1 cellular context compared by ENCODE assay signal in genomic region chr6:28443112-28443773, GRCh38.
TF ChIP-seq lines count a peak whose summit lies in the region.

Gene ZSCAN23 (minus strand): TSS chr6:28443491. CDS start chr6:28436266, 7,225 bp downstream.

TF ChIP-seq in SK-N-SH, 30 proteins besides CTCF, POLR2A, EP300 and RAD21 (continued from another document):
- no peak for TF ChIP-seq REST (IDR thresholded peaks at IDR 0.05; ENCODE audit: low read depth, low read length)
- TF ChIP-seq ELF1 (IDR thresholded peaks at IDR 0.05): peak; percentile 54; the same call in 1 of the 2 replicates
- no peak for TF ChIP-seq TEAD4 (IDR thresholded peaks at IDR 0.05; ENCODE audit: borderline replicate concordance, insufficient read depth)
- TF ChIP-seq TCF12 (IDR thresholded peaks at IDR 0.05): 0 out of 2 replicates have a peak, but pooled peaks have one; percentile 9
- TF ChIP-seq FOSL2 (IDR thresholded peaks at IDR 0.05; ENCODE audit: borderline replicate concordance, low read depth): peak; percentile 23; the same call in 1 of the 2 replicates
- TF ChIP-seq FOXM1 (IDR thresholded peaks at IDR 0.05; ENCODE audit: low read depth): no peak
- peak; percentile 47 for TF ChIP-seq GATA2 (CRISPR knock-in tag; IDR thresholded peaks at IDR 0.05)
- peak; percentile 63; the same call in 1 of the 2 replicates for TF ChIP-seq RCOR1 (IDR thresholded peaks at IDR 0.05; ENCODE audit: low read length)
- peak; percentile 20; the same call in 1 of the 2 replicates for TF ChIP-seq ZBTB33 (IDR thresholded peaks at IDR 0.05; ENCODE audit: borderline replicate concordance, low read depth)
- TF ChIP-seq EZH2phosphoT487 (IDR thresholded peaks at IDR 0.05; ENCODE audit: borderline replicate concordance, low read depth): no peak
- TF ChIP-seq MEF2A (IDR thresholded peaks at IDR 0.05; ENCODE audit: borderline replicate concordance, low read depth): no peak
- TF ChIP-seq POLR2AphosphoS5 (IDR thresholded peaks at IDR 0.05; ENCODE audit: low read depth, low read length): peak; percentile 97
- TF ChIP-seq CHD2 (IDR thresholded peaks at IDR 0.05; ENCODE audit: low read length, partially characterized antibody): peak; percentile 65
